1 cellular context compared by ENCODE assay signal in genomic region chr11:74520927-74521665, GRCh38.
TF ChIP-seq lines count a peak whose summit lies in the region.

No MANE protein-coding gene starts in this region.

TF ChIP-seq in K562, 482 proteins besides CTCF, POLR2A, EP300 and RAD21:
- no peak for TF ChIP-seq KLF13 (tag; IDR thresholded peaks at IDR 0.05; ENCODE audit: borderline replicate concordance, low read depth)
- TF ChIP-seq SPI1 (IDR thresholded peaks at IDR 0.05; ENCODE audit: borderline replicate concordance, low read depth, low read length): 0 out of 2 replicates have a peak, but pooled peaks have one; percentile 6
- TF ChIP-seq ZNF444 (CRISPR knock-in tag; IDR thresholded peaks at IDR 0.05): no peak
- no peak for TF ChIP-seq ZNF778 (CRISPR knock-in tag; IDR thresholded peaks at IDR 0.05)
- TF ChIP-seq ZNF197 (CRISPR knock-in tag; IDR thresholded peaks at IDR 0.05; ENCODE audit: low read depth): no peak
- TF ChIP-seq LARP7 (IDR thresholded peaks at IDR 0.05): no peak
